Comparison of ENCODE assay signal across 15 cellular contexts in the genomic region with DNA sequence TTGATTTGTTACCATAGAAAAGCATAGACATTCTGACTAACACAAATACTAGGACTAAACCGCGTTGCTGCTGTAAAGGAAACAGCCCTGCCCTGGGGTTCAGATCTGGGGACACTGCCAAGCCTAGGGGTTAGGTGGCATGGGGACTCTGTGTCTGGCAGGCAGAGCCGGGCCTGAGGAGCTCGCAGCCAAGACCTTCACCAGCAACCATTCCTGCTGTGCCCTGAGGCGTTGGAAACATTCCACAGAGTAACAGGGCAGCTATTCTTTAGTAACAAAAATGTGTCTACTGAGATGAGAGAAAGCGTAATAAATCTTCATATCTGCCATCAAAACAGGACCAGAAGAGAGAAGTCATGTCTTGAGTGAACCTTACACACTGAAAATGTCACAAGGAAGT.
A peak's percentile ranks its signal among the peaks of the same experiment; 100 is the strongest.
DNase-seq lines count a peak whose midpoint lies in the region; ATAC-seq, FAIRE-seq and TF ChIP-seq lines count a peak whose summit lies in the region.
"Had no signal": no experiment of that assay in that cellular context is flagged by ENCODE, and none has a peak within 500 bp of the region (broad histone marks: within the 10 kb centered on the region; RNA-seq: fewer than 3 reads in every experiment).

No MANE protein-coding gene starts in this region.

- no peak overlapping the region for H2BK120ac ChIP-seq in H1 (replicated peaks; ENCODE audit: low read depth, low read length)

- no peak overlapping the region for H3K14ac ChIP-seq in H1 (ENCODE audit: insufficient read length)

- H3K27ac ChIP-seq in Panc1 (ENCODE audit: low read length), result no peak overlapping the region
- H3K27ac ChIP-seq in H1 (ENCODE audit: low read depth, low read length), result no peak overlapping the region
- H3K27ac ChIP-seq: pancreas, thoracic aorta had no signal

- H2BK12ac ChIP-seq in H1 (ENCODE audit: low read depth, low read length), result no peak overlapping the region

- no peak overlapping the region for H4K91ac ChIP-seq in H1 (replicated peaks; ENCODE audit: insufficient read length, low read length)

- no peak for FAIRE-seq in H1 (lab: Jason Lieb, UNC)
- FAIRE-seq: pancreas had no signal

- H2AK5ac ChIP-seq in H1 (ENCODE audit: low read depth, low read length), result no peak overlapping the region

- H3K36me3 ChIP-seq in Panc1 (ENCODE audit: control insufficient read depth, insufficient read depth, low read length) (no peaks in the 10 kb centered on the region), H1 (ENCODE audit: control insufficient read depth in 2 of 4, insufficient read depth in 4 of 4, low read length in 3 of 4) (no peaks in the 10 kb centered on the region)
- H3K36me3 ChIP-seq: pancreas, thoracic aorta had no signal

- no peak overlapping the region for H4K8ac ChIP-seq in H1 (ENCODE audit: extremely low read depth, insufficient read depth, low read length)

- no peak overlapping the region for H2BK15ac ChIP-seq in H1 (ENCODE audit: low read length)

- no peak overlapping the region for H3K18ac ChIP-seq in H1 (ENCODE audit: extremely low read depth, low read length)

- BruUV-seq in Panc1 (replicated peaks; lab: Mats Ljungman, UMichigan), result no TSS peak

- H2BK5ac ChIP-seq in H1 (ENCODE audit: low read depth, low read length), result no peak overlapping the region

- DNase-seq in COLO829 (ENCODE audit: low spot score) (peak; percentile 9), Panc1 (ENCODE audit: low read depth, low spot score) (no peak), H1 (ENCODE audit: low read depth in 1 of 2, low spot score in 2 of 2) (no peak), midbrain (lab: John Stamatoyannopoulos, UW) (peak; percentile 50), D341Med (ENCODE audit: low spot score) (no peak), NCI-H1417 (lab: John Stamatoyannopoulos, UW) (no peak)
- DNase-seq in activated naive CD8-positive, alpha-beta T cell treated with anti-CD3 and anti-CD28 coated beads, Interleukin-2, amount 50 U/mL, for 24 hours, result no peak
- DNase-seq: activated CD4-positive, CD25-positive, alpha-beta regulatory T cell treated with anti-CD3 and anti-CD28 coated beads, Interleukin-2, amount 50 U/mL, for 72 hours; DMS153; NCI-H2107 had no signal

- no peaks in the 10 kb centered on the region for H3K36me3 Mint-ChIP-seq in activated naive CD8-positive, alpha-beta T cell treated with anti-CD3 and anti-CD28 coated beads, Interleukin-2, amount 50 U/mL, for 24 hours (ENCODE audit: low read depth)
- H3K36me3 Mint-ChIP-seq: activated naive CD4-positive, alpha-beta T cell treated with anti-CD3 and anti-CD28 coated beads, Interleukin-2, amount 50 U/mL, for 24 hours; memory B cell had no signal

- no peaks in the 10 kb centered on the region for H3K79me2 ChIP-seq in H1 (ENCODE audit: control insufficient read depth in 1 of 2, insufficient read depth in 2 of 2, low read length in 2 of 2)

- H4K5ac ChIP-seq in H1 (ENCODE audit: insufficient read length, low read depth, low read length), result no peak overlapping the region

- no peak overlapping the region for H2BK20ac ChIP-seq in H1 (ENCODE audit: low read length)

- no peak overlapping the region for H3K9ac ChIP-seq in H1 (replicated peaks in 1 of 4; ENCODE audit: extremely low read depth in 1 of 4, low read depth in 3 of 4, low read length in 3 of 4)

- TF ChIP-seq CTCF in Panc1 (IDR thresholded peaks at IDR 0.05), result no peak
- TF ChIP-seq CTCF in H1 (IDR thresholded peaks at IDR 0.05; ENCODE audit: control extremely low read depth in 1 of 3, insufficient read depth in 1 of 3, low read depth in 1 of 3, low read length in 3 of 3), result no peak

- H3K23me2 ChIP-seq in H1 (ENCODE audit: low read depth, low read length), result no peaks in the 10 kb centered on the region

- H3K27me3 ChIP-seq in Panc1 (ENCODE audit: control insufficient read depth, insufficient read depth, low read length) (no peaks in the 10 kb centered on the region), H1 (replicated peaks in 1 of 4; ENCODE audit: control insufficient read depth in 3 of 4, extremely low read depth in 1 of 4, insufficient read depth in 3 of 4, low read length in 3 of 4) (no peaks in the 10 kb centered on the region)
- H3K27me3 ChIP-seq: pancreas had no signal

- no peak overlapping the region for H3K4ac ChIP-seq in H1 (replicated peaks; ENCODE audit: insufficient read length, low read depth, low read length)

- no peak for TF ChIP-seq RAD21 in H1 (IDR thresholded peaks at IDR 0.05 in 1 of 2, conservative IDR thresholded peaks at IDR 0.05 in 1 of 2; ENCODE audit: low read depth in 2 of 2, low read length in 2 of 2)

- no peak overlapping the region for H3K4me2 ChIP-seq in H1 (ENCODE audit: insufficient read depth in 1 of 2, low read depth in 2 of 2, low read length in 2 of 2)

- H3K79me1 ChIP-seq in H1 (ENCODE audit: low read depth, low read length), result no peaks in the 10 kb centered on the region

- no peak overlapping the region for H3K56ac ChIP-seq in H1 (replicated peaks; ENCODE audit: insufficient read length, low read depth, low read length)

- no peaks in the 10 kb centered on the region for H3K27me3 Mint-ChIP-seq in activated naive CD8-positive, alpha-beta T cell treated with anti-CD3 and anti-CD28 coated beads, Interleukin-2, amount 50 U/mL, for 24 hours
- H3K27me3 Mint-ChIP-seq: activated naive CD4-positive, alpha-beta T cell treated with anti-CD3 and anti-CD28 coated beads, Interleukin-2, amount 50 U/mL, for 24 hours; memory B cell had no signal

- H3K4me1 ChIP-seq in Panc1 (ENCODE audit: control insufficient read depth, insufficient read depth, low read length) (no peaks in the 10 kb centered on the region), H1 (replicated peaks in 1 of 4; ENCODE audit: control insufficient read depth in 3 of 4, insufficient read depth in 4 of 4, low read length in 3 of 4) (0 out of 7 replicates have a peak, but pooled peaks cover 0 to 3% (median 0%) of the 10 kb centered on the region in 4 experiments)
- H3K4me1 ChIP-seq: pancreas had no signal

- H3K9me3 ChIP-seq in Panc1 (ENCODE audit: control insufficient read depth, insufficient read depth, low read depth, low read length) (no peaks in the 10 kb centered on the region), H1 (ENCODE audit: insufficient read depth in 2 of 2, low read depth in 1 of 2, low read length in 1 of 2) (no peaks in the 10 kb centered on the region)
- H3K9me3 ChIP-seq: pancreas, thoracic aorta had no signal

- peaks cover 11% of the 10 kb centered on the region for H3K9me3 Mint-ChIP-seq in activated naive CD8-positive, alpha-beta T cell treated with anti-CD3 and anti-CD28 coated beads, Interleukin-2, amount 50 U/mL, for 24 hours

- H3K4me3 Mint-ChIP-seq in activated naive CD8-positive, alpha-beta T cell treated with anti-CD3 and anti-CD28 coated beads, Interleukin-2, amount 50 U/mL, for 24 hours, result no peak overlapping the region
- H3K4me3 Mint-ChIP-seq: activated naive CD4-positive, alpha-beta T cell treated with anti-CD3 and anti-CD28 coated beads, Interleukin-2, amount 50 U/mL, for 24 hours; memory B cell had no signal

- no peak for TF ChIP-seq EP300 in H1 (IDR thresholded peaks at IDR 0.05; ENCODE audit: borderline replicate concordance in 1 of 2, low read depth in 2 of 2, low read length in 2 of 2)

- in situ Hi-C loops in Panc1 (cut with HindIII; ENCODE audit: low pct_unique_long_range_greater_than_20kb, low sequenced_read_pairs), result no loop called here

- TF ChIP-seq POLR2A in H1 (IDR thresholded peaks at IDR 0.05; ENCODE audit: control extremely low read depth in 1 of 2, low read depth in 2 of 2, low read length in 2 of 2), result no peak

- 82% methylated on average over 6 of the region's 6 CpGs; no CpG with 5 or more reads in 1 of the 2 experiments for WGBS in H1 (ENCODE audit: extremely low coverage in 1 of 2, insufficient coverage in 1 of 2, insufficient read length in 1 of 2, insufficient replicate concordance in 2 of 2, low coverage in 1 of 2, low lambda C conversion rate in 2 of 2, missing lambda C conversion rate in 1 of 2), 2 experiments

- ATAC-seq in Panc1, result peak; percentile 34; the same call in 1 of the 2 replicates
- no peak for ATAC-seq in activated naive CD8-positive, alpha-beta T cell treated with anti-CD3 and anti-CD28 coated beads, Interleukin-2, amount 50 U/mL, for 24 hours
- no peak for ATAC-seq in GM21529 (IDR thresholded peaks at IDR 0.05; ENCODE audit: unreplicated experiment)

- H2AFZ ChIP-seq in H1 (ENCODE audit: low read length), result 0 out of 2 replicates have a peak overlapping the region, but pooled peaks have one; percentile 50

- intact Hi-C loops in Panc1 (cut with micrococcal nuclease; ENCODE audit: unreplicated experiment), result no loop called here

- H4K20me1 ChIP-seq in H1 (replicated peaks in 1 of 2; ENCODE audit: control insufficient read depth in 1 of 2, insufficient read depth in 2 of 2, low read length in 2 of 2), result no peaks in the 10 kb centered on the region

- POLR2A ChIA-PET in Panc1 (lab: Charles Lee) (no interaction called here), H1 (lab: Charles Lee; ENCODE audit: partially characterized antibody) (no interaction called here)

- no peak overlapping the region for H3K23ac ChIP-seq in H1 (ENCODE audit: insufficient read length)

- H3K27ac Mint-ChIP-seq in activated naive CD8-positive, alpha-beta T cell treated with anti-CD3 and anti-CD28 coated beads, Interleukin-2, amount 50 U/mL, for 24 hours, result no peak overlapping the region
- H3K27ac Mint-ChIP-seq: activated naive CD4-positive, alpha-beta T cell treated with anti-CD3 and anti-CD28 coated beads, Interleukin-2, amount 50 U/mL, for 24 hours; memory B cell had no signal

- no peak overlapping the region for H3K4me3 ChIP-seq in Panc1 (ENCODE audit: low read depth in 2 of 2, low read length in 2 of 2)
- H3K4me3 ChIP-seq in H1 (ENCODE audit: extremely low read depth in 1 of 4, insufficient read depth in 2 of 4, low read depth in 3 of 4, low read length in 4 of 4), result no peak overlapping the region
- H3K4me3 ChIP-seq: pancreas, thoracic aorta had no signal

- no peaks in the 10 kb centered on the region for H3K4me1 Mint-ChIP-seq in activated naive CD8-positive, alpha-beta T cell treated with anti-CD3 and anti-CD28 coated beads, Interleukin-2, amount 50 U/mL, for 24 hours
- H3K4me1 Mint-ChIP-seq: activated naive CD4-positive, alpha-beta T cell treated with anti-CD3 and anti-CD28 coated beads, Interleukin-2, amount 50 U/mL, for 24 hours; memory B cell had no signal

- CTCF ChIA-PET in Panc1 (lab: Charles Lee) (interaction anchor here (0.6 kb wide), 1 partner anchor 9 kb away, joined by 5 read pairs; no protein-coding TSS in a partner anchor), H1 (lab: Charles Lee; ENCODE audit: partially characterized antibody) (no interaction called here)

TF ChIP-seq in H1, 55 proteins besides CTCF, POLR2A, EP300 and RAD21 (continues in another document):
- TF ChIP-seq EGR1 (IDR thresholded peaks at IDR 0.05; ENCODE audit: borderline replicate concordance, low read depth, low read length) (no peak), EZH2 (IDR thresholded peaks at IDR 0.05; ENCODE audit: low read depth, low read length, severe bottlenecking) (no peak), RXRA (IDR thresholded peaks at IDR 0.05; ENCODE audit: insufficient read depth, low read depth, low read length) (no peak), JUND (IDR thresholded peaks at IDR 0.05; ENCODE audit: low read length) (no peak), ASH2L (IDR thresholded peaks at IDR 0.05; ENCODE audit: low read length) (no peak), GABPA (IDR thresholded peaks at IDR 0.05; ENCODE audit: borderline replicate concordance, insufficient read depth, low read length) (no peak), RFX5 (IDR thresholded peaks at IDR 0.05; ENCODE audit: borderline replicate concordance, low read depth, low read length) (no peak)

Comparison
In these comparisons a context has a peak if more than half of its experiments do, and no peak if none do; other contexts are left out.
1. DNase-seq: peak in COLO829 (single experiment) and midbrain (single experiment); none in Panc1 (single experiment), H1 (0 of 2), D341Med (single experiment), NCI-H1417 (0 of 3) and activated naive CD8-positive, alpha-beta T cell treated with anti-CD3 and anti-CD28 coated beads, Interleukin-2, amount 50 U/mL, for 24 hours (single experiment).